Comparison of ENCODE assay signal across 22 cellular contexts in the genomic region with DNA sequence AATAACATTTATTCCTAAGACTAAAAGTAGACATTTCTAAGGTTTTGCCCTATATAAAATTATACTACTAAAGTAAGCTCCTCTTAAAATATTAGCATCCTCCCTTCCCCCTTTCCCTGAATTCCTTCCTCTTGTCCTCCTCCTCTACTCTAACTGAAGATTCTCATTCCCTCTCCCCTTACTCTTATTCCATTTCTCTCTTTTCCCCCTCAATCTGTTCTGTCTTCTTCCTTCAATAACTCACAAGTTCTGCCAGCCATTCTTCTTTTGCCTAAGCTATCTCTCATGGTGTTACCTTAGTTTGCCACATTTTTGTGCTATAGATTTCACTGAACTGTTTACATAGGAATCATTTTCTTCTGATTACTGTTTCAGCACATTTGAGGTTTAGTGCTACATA. TPM values are rescaled to one million over a fixed set of nuclear protein-coding genes. Genes with fewer than 3 reads are reported as not detected.
DNase-seq lines count a peak whose midpoint lies in the region; ATAC-seq, FAIRE-seq and TF ChIP-seq lines count a peak whose summit lies in the region.
"Had no signal": no experiment of that assay in that cellular context is flagged by ENCODE, and none has a peak within 500 bp of the region (broad histone marks: within the 10 kb centered on the region; RNA-seq: fewer than 3 reads in every experiment).

No MANE protein-coding gene starts in this region.

- no peak overlapping the region for H3K4me3 Mint-ChIP-seq in activated naive CD8-positive, alpha-beta T cell treated with anti-CD3 and anti-CD28 coated beads, Interleukin-2, amount 10 ng/mL, durations not matched to agents 7 days and 5 days
- no peak overlapping the region for H3K4me3 Mint-ChIP-seq in activated naive CD8-positive, alpha-beta T cell treated with anti-CD3 and anti-CD28 coated beads for 36 hours
- H3K4me3 Mint-ChIP-seq in Caco-2 (ENCODE audit: unreplicated experiment), result no peak overlapping the region
- H3K4me3 Mint-ChIP-seq: B cell; CD4-positive, alpha-beta T cell; CD8-positive, alpha-beta T cell had no signal

- H3K9me1 ChIP-seq in K562 (ENCODE audit: control insufficient read depth, insufficient read depth, low read length), result no peaks in the 10 kb centered on the region

- H3K36me3 ChIP-seq in Caco-2 (ENCODE audit: control insufficient read depth, insufficient read depth, low read length), result no peaks in the 10 kb centered on the region
- H3K36me3 ChIP-seq in K562 (ENCODE audit: control insufficient read depth, insufficient read depth, low read length), result peaks cover 93% of the 10 kb centered on the region

- no peak for TF ChIP-seq EP300 in K562 (IDR thresholded peaks at IDR 0.05; ENCODE audit: low read length)

- H2AFZ ChIP-seq in K562 (ENCODE audit: low read depth, low read length), result no peak overlapping the region

- H3K36me3 Mint-ChIP-seq in activated naive CD8-positive, alpha-beta T cell treated with anti-CD3 and anti-CD28 coated beads, Interleukin-2, amount 10 ng/mL, durations not matched to agents 7 days and 5 days, result peaks cover 56% of the 10 kb centered on the region
- peaks cover 55% of the 10 kb centered on the region for H3K36me3 Mint-ChIP-seq in activated naive CD8-positive, alpha-beta T cell treated with anti-CD3 and anti-CD28 coated beads for 36 hours
- peaks cover 58% of the 10 kb centered on the region for H3K36me3 Mint-ChIP-seq in Caco-2 (ENCODE audit: insufficient read depth, unreplicated experiment)

- H3K79me2 ChIP-seq in K562 (ENCODE audit: control insufficient read depth, insufficient read depth, low read length), result peaks cover 75% of the 10 kb centered on the region

- no peaks in the 10 kb centered on the region for H3K27me3 ChIP-seq in Caco-2 (replicated peaks; ENCODE audit: control insufficient read depth, insufficient read depth, low read length)
- H3K27me3 ChIP-seq in K562 (ENCODE audit: control insufficient read depth in 2 of 2, insufficient read depth in 2 of 2, low read length in 2 of 2), result no peaks in the 10 kb centered on the region
- H3K27me3 ChIP-seq: BLaER1 treated with 17β-estradiol and CSF1 and Interleukin-3, amounts not matched to agents 10 nM and 100 nM had no signal

- in situ Hi-C loops in K562 (cut with MboI), result no loop called here

- BruUV-seq in Caco-2 (replicated peaks; lab: Mats Ljungman, UMichigan) (no TSS peak), K562 (replicated peaks; lab: Mats Ljungman, UMichigan) (no TSS peak)

- peak overlapping the region; percentile 8 for H3K27ac Mint-ChIP-seq in activated naive CD8-positive, alpha-beta T cell treated with anti-CD3 and anti-CD28 coated beads, Interleukin-2, amount 10 ng/mL, durations not matched to agents 7 days and 5 days
- H3K27ac Mint-ChIP-seq in activated naive CD8-positive, alpha-beta T cell treated with anti-CD3 and anti-CD28 coated beads for 36 hours, result no peak overlapping the region
- H3K27ac Mint-ChIP-seq in Caco-2 (ENCODE audit: unreplicated experiment), result peak overlapping the region; percentile 68
- H3K27ac Mint-ChIP-seq: B cell; CD4-positive, alpha-beta T cell; CD8-positive, alpha-beta T cell had no signal

- no peak overlapping the region for H3K4me2 ChIP-seq in K562 (ENCODE audit: insufficient read depth, low read length)
- H3K4me2 ChIP-seq: A549; BLaER1 treated with 17β-estradiol and CSF1 and Interleukin-3, amounts not matched to agents 10 nM and 100 nM had no signal

- peak; percentile 47; the same call in 1 of the 2 replicates for TF ChIP-seq POLR2A in K562 (conservative IDR thresholded peaks at IDR 0.05)

- no peak overlapping the region for H3K9ac ChIP-seq in K562 (ENCODE audit: insufficient read depth in 1 of 2, low read depth in 2 of 2, low read length in 2 of 2)
- H3K9ac ChIP-seq: BLaER1 treated with 17β-estradiol and CSF1 and Interleukin-3, amounts not matched to agents 10 nM and 100 nM had no signal

- H4K20me1 ChIP-seq in K562 (replicated peaks; ENCODE audit: control insufficient read depth, insufficient read depth, low read length), result no peaks in the 10 kb centered on the region

- intact Hi-C loops in Caco-2 (cut with micrococcal nuclease; ENCODE audit: unreplicated experiment), result no loop called here
- intact Hi-C loops in K562 (cut with micrococcal nuclease), result no loop called here

- H3K4me3 ChIP-seq in Caco-2 (ENCODE audit: low read depth, low read length) (no peak overlapping the region), K562 (no peak overlapping the region)
- H3K4me3 ChIP-seq: A549; BLaER1 treated with 17β-estradiol and CSF1 and Interleukin-3, amounts not matched to agents 10 nM and 100 nM; GM12878 had no signal

- H3K27me3 Mint-ChIP-seq in activated naive CD8-positive, alpha-beta T cell treated with anti-CD3 and anti-CD28 coated beads, Interleukin-2, amount 10 ng/mL, durations not matched to agents 7 days and 5 days, result no peaks in the 10 kb centered on the region
- H3K27me3 Mint-ChIP-seq in activated naive CD8-positive, alpha-beta T cell treated with anti-CD3 and anti-CD28 coated beads for 36 hours, result no peaks in the 10 kb centered on the region
- no peaks in the 10 kb centered on the region for H3K27me3 Mint-ChIP-seq in Caco-2 (ENCODE audit: insufficient read depth, unreplicated experiment)
- H3K27me3 Mint-ChIP-seq: B cell; CD4-positive, alpha-beta T cell had no signal

- no peak for ATAC-seq in activated naive CD8-positive, alpha-beta T cell treated with anti-CD3 and anti-CD28 coated beads, Interleukin-2, amount 10 ng/mL, durations not matched to agents 7 days and 5 days (ENCODE audit: low read depth)
- ATAC-seq in K562, result no peak
- ATAC-seq: A549; CD8-positive, alpha-beta T cell; GM12878 had no signal

- H3K4me1 Mint-ChIP-seq in activated naive CD8-positive, alpha-beta T cell treated with anti-CD3 and anti-CD28 coated beads, Interleukin-2, amount 10 ng/mL, durations not matched to agents 7 days and 5 days, result peaks cover 9% of the 10 kb centered on the region
- H3K4me1 Mint-ChIP-seq in activated naive CD8-positive, alpha-beta T cell treated with anti-CD3 and anti-CD28 coated beads for 36 hours, result peaks cover 3% of the 10 kb centered on the region
- H3K4me1 Mint-ChIP-seq in Caco-2 (ENCODE audit: low read depth, unreplicated experiment), result no peaks in the 10 kb centered on the region
- H3K4me1 Mint-ChIP-seq: B cell had no signal

- no peak overlapping the region for H3K27ac ChIP-seq in K562 (ENCODE audit: extremely low read depth, low read depth, low read length)
- H3K27ac ChIP-seq: 22Rv1; A549; BLaER1 treated with 17β-estradiol and CSF1 and Interleukin-3, amounts not matched to agents 10 nM and 100 nM; C4-2B had no signal

- TF ChIP-seq CTCF in Caco-2 (IDR thresholded peaks at IDR 0.05; ENCODE audit: insufficient read depth in 1 of 2, low read depth in 1 of 2, low read length in 1 of 2, severe bottlenecking in 1 of 2, unreplicated experiment in 1 of 2) (no peak), K562 (IDR thresholded peaks at IDR 0.05 in 2 of 3, conservative IDR thresholded peaks at IDR 0.05 in 1 of 3; ENCODE audit: insufficient read depth in 2 of 3, low read depth in 1 of 3, low read length in 3 of 3) (no peak)

- no peak for TF ChIP-seq RAD21 in K562 (CRISPR knock-in tag; conservative IDR thresholded peaks at IDR 0.05 in 1 of 2, IDR thresholded peaks at IDR 0.05 in 1 of 2)

- no peaks in the 10 kb centered on the region for H3K4me1 ChIP-seq in Caco-2
- H3K4me1 ChIP-seq in K562 (replicated peaks in 1 of 2; ENCODE audit: control insufficient read depth in 2 of 2, insufficient read depth in 2 of 2, low read length in 2 of 2), result peaks cover 0 to 3% of the 10 kb centered on the region in 2 experiments; a peak in 1 of 5 replicates
- H3K4me1 ChIP-seq: A549 had no signal

- POLR2A ChIA-PET in activated naive CD8-positive, alpha-beta T cell treated with anti-CD3 and anti-CD28 coated beads, Interleukin-2, amount 10 ng/mL, durations not matched to agents 7 days and 5 days (lab: Charles Lee), result no interaction called here
- POLR2A ChIA-PET in Caco-2 (lab: Charles Lee) (no interaction called here), K562 (lab: Yijun Ruan, JAX) (interaction anchor here (0.7 to 1.6 kb wide), 4 partner anchors 9 to 1121 kb away, joined by 3 to 7 read pairs (median 6); partner anchors contain the start of gene LRIF1)

- no peak for FAIRE-seq in K562 (lab: Jason Lieb, UNC)
- FAIRE-seq: A549, GM12878, GM12892 had no signal

- DNase-seq in activated naive CD8-positive, alpha-beta T cell treated with anti-CD3 and anti-CD28 coated beads, Interleukin-2, amount 10 ng/mL, durations not matched to agents 7 days and 5 days, result no peak
- no peak for DNase-seq in activated naive CD8-positive, alpha-beta T cell treated with anti-CD3 and anti-CD28 coated beads for 36 hours
- DNase-seq in Caco-2 (no peak), K562 (ENCODE audit: extremely low read depth in 1 of 4, low spot score in 3 of 4) (no peak), OCI-M2 (lab: John Stamatoyannopoulos, UW; ENCODE audit: unreplicated experiment) (no peak)
- DNase-seq: AML-193; CD4-positive, alpha-beta T cell; CD8-positive, alpha-beta T cell; DMS 273 treated with DMSO at 0.1 percent for 48 hours; DMS153; DMS53; DMS79; DND-41; EL; GDM1 had no signal

- peaks cover 12% of the 10 kb centered on the region for H3K9me3 Mint-ChIP-seq in activated naive CD8-positive, alpha-beta T cell treated with anti-CD3 and anti-CD28 coated beads, Interleukin-2, amount 10 ng/mL, durations not matched to agents 7 days and 5 days
- H3K9me3 Mint-ChIP-seq in activated naive CD8-positive, alpha-beta T cell treated with anti-CD3 and anti-CD28 coated beads for 36 hours, result peaks cover 28% of the 10 kb centered on the region
- no peaks in the 10 kb centered on the region for H3K9me3 Mint-ChIP-seq in Caco-2 (ENCODE audit: unreplicated experiment)

- H3K9me3 ChIP-seq in Caco-2, result no peaks in the 10 kb centered on the region
- no peaks in the 10 kb centered on the region for H3K9me3 ChIP-seq in K562 (replicated peaks; ENCODE audit: control insufficient read depth, insufficient read depth, low read depth, low read length)
- H3K9me3 ChIP-seq: A549 had no signal

- CTCF ChIA-PET in Caco-2 (lab: Charles Lee) (no interaction called here), K562 (lab: Yijun Ruan, JAX; ENCODE audit: low intra/inter-chr PET ratio) (no interaction called here)

RNA-seq across cellular contexts. Expression of gene LRIF1, which starts 10.7 kb away (rescaled TPM):
- total RNA-seq in activated naive CD8-positive, alpha-beta T cell treated with anti-CD3 and anti-CD28 coated beads, Interleukin-2, amount 10 ng/mL, durations not matched to agents 7 days and 5 days, result 10 to 100 TPM; 25.2 to 26.1 TPM
- 10 to 100 TPM; 14.6 TPM for total RNA-seq in activated naive CD8-positive, alpha-beta T cell treated with anti-CD3 and anti-CD28 coated beads for 36 hours
- total RNA-seq in Caco-2 (2022) (31.7 and 35.2 TPM in 2 replicates), K562 (2014; rRNA removed) (35.6 and 40.2 TPM in 2 replicates), K562 (2014; rRNA removed; fragmentation: Illumina TruSeq; extraction: Trizol) (84.4 and 94.1 TPM in 2 replicates), K562 (2015; rRNA removed; fragmentation: Illumina TruSeq; extraction: Trizol) (82.8 and 88.8 TPM in 2 replicates), K562 (2021) (50.0 and 52.2 TPM in 2 replicates)
- total RNA-seq in K562 (2011; cell fraction: chromatin; rRNA removed; ENCODE audit: low replicate concordance), result 18.8 and 70.7 TPM in 2 replicates
- total RNA-seq in K562 (2011; cell fraction: nucleolus; rRNA removed), result 14.5 and 16.8 TPM in 2 replicates
- 30.1 and 35.5 TPM in 2 replicates for total RNA-seq in K562 (2011; cell fraction: nucleoplasm; rRNA removed)
- polyA plus RNA-seq in K562 (2011; rRNA removed) (46.8 and 48.6 TPM in 2 replicates), K562 (2014; fragmentation: Illumina TruSeq; extraction: Trizol) (67.2 and 74.1 TPM in 2 replicates), K562 (2014; fragmentation: Nextera tagmentation; extraction: Ambion mirVana) (10 to 100 TPM; 79.7 to 86.1 TPM), K562 (2014; rRNA removed) (39.9 and 45.7 TPM in 2 replicates)
- polyA plus RNA-seq in K562 (2011; cell fraction: cytosol; rRNA removed), result 11.8 and 19.3 TPM in 2 replicates
- 22.3 and 27.1 TPM in 2 replicates for polyA plus RNA-seq in K562 (2011; cell fraction: nucleus; rRNA removed)
- polyA plus RNA-seq in K562 (2012), result 50.9 and 53.6 TPM in 2 replicates
- 45.8 and 57.1 TPM in 2 replicates for polyA minus RNA-seq in K562 (2011; rRNA and poly(A)+ RNA removed)
- polyA minus RNA-seq in K562 (2011; cell fraction: cytosol; rRNA and poly(A)+ RNA removed), result 32.4 and 36.3 TPM in 2 replicates
- polyA minus RNA-seq in K562 (2011; cell fraction: nucleus; rRNA and poly(A)+ RNA removed), result 25.7 and 44.2 TPM in 2 replicates
